Comparison of ENCODE assay signal across 8 cellular contexts in the genomic region with DNA sequence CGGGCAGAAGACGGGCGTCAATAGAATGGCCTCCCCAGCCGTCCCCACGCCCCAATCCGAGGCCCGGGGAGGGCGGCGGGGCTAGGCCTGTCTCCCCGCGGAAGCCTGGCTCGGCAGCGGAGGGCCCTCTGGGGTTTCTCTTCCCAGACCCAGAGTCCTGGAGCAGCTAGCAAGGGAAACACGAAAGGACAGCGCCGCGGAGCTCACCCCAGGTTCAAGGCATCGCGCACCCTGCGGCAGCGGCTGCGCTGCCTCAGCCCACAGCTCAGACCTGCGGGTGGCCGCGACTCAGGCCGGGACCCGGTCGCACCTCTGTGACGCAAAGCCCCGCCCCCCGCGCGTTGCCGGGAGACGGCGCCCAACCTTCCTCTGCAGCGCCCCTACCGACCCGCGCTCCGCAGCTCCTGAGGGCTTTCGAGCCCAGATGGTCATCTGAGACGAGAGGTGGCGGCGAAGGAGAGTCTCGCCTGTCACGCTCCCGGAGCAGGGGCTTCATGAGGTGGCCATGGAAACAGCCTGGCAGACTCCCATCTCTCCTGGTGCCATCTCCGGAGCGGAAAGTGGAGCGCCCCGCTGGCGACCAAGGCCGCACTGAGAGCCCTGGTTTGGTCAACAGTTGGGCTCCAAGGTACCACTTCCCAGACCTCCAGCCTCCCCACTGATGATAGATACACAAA. TPM values are rescaled to one million over a fixed set of nuclear protein-coding genes. Genes with fewer than 3 reads are reported as not detected.
DNase-seq lines count a peak whose midpoint lies in the region; ATAC-seq and TF ChIP-seq lines count a peak whose summit lies in the region.

A gene with protein sequence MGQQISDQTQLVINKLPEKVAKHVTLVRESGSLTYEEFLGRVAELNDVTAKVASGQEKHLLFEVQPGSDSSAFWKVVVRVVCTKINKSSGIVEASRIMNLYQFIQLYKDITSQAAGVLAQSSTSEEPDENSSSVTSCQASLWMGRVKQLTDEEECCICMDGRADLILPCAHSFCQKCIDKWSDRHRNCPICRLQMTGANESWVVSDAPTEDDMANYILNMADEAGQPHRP (minus strand): TSS at position 273 of the 677 bp plus-strand sequence. CDS start 7,029 bp downstream, outside the sequence.

- H3K27me3 Mint-ChIP-seq in Caco-2 (ENCODE audit: insufficient read depth, unreplicated experiment) (no peaks in the 10 kb centered on the region), mesothelial cell of epicardium (ENCODE audit: low read depth) (no peaks in the 10 kb centered on the region)

- H3K4me3 Mint-ChIP-seq in Caco-2 (ENCODE audit: unreplicated experiment) (peak within 1 kb of the TSS; percentile 73), mesothelial cell of epicardium (peak within 1 kb of the TSS; percentile 93)

- CTCF ChIA-PET in Caco-2 (lab: Charles Lee): interaction anchor here (0.6 to 1.8 kb wide), 30 partner anchors 8 to 246 kb away, joined by 3 to 8 read pairs (median 3); a partner anchor contains a TSS

- no peaks in the 10 kb centered on the region for H3K27me3 ChIP-seq in Caco-2 (replicated peaks; ENCODE audit: control insufficient read depth, insufficient read depth, low read length)

- POLR2A ChIA-PET in Caco-2 (lab: Charles Lee): interaction anchor here (0.6 to 1.2 kb wide), 8 partner anchors 13 to 268 kb away, joined by 3 to 7 read pairs (median 4); a partner anchor contains a TSS

- H3K36me3 Mint-ChIP-seq in Caco-2 (ENCODE audit: insufficient read depth, unreplicated experiment): peaks cover 12% of the 10 kb centered on the region
- no peaks in the 10 kb centered on the region for H3K36me3 Mint-ChIP-seq in mesothelial cell of epicardium

- peaks cover 7% of the 10 kb centered on the region for H3K4me1 Mint-ChIP-seq in Caco-2 (ENCODE audit: low read depth, unreplicated experiment)
- H3K4me1 Mint-ChIP-seq in mesothelial cell of epicardium: peaks cover 11% of the 10 kb centered on the region

- peak within 1 kb of the TSS; percentile 79 for H3K27ac Mint-ChIP-seq in Caco-2 (ENCODE audit: unreplicated experiment)
- H3K27ac Mint-ChIP-seq in mesothelial cell of epicardium: peak within 1 kb of the TSS; percentile 94

- DNase-seq in Caco-2: peak; percentile 95 to 99
- DNase-seq in HT1080 (ENCODE audit: low read depth): peak; percentile 91
- DNase-seq in NOMO-1 (lab: John Stamatoyannopoulos, UW; ENCODE audit: unreplicated experiment in 2 of 2): peak; percentile 84 to 95
- peak; percentile 85 for DNase-seq in activated CD8-positive, alpha-beta memory T cell treated with anti-CD3 and anti-CD28 coated beads, Interleukin-2, amount 50 U/mL, for 24 hours (ENCODE audit: extremely low read depth)
- DNase-seq in mesothelial cell of epicardium (ENCODE audit: low spot score in 2 of 2, unreplicated experiment in 2 of 2): peak; percentile 95 to 99
- DNase-seq in stimulated activated CD8-positive, alpha-beta memory T cell treated with anti-CD3 and anti-CD28 coated beads, Interleukin-2, amount 100 ng/mL, for 1 hour (ENCODE audit: low read depth in 2 of 2): peak; percentile 91 to 92

- H3K36me3 ChIP-seq in Caco-2 (ENCODE audit: control insufficient read depth, insufficient read depth, low read length): no peaks in the 10 kb centered on the region

- in situ Hi-C loops in endometrial microvascular endothelial cells (cut with HindIII; ENCODE audit: inconsistent ontology term, low pct_unique_long_range_greater_than_20kb, low sequenced_read_pairs): no loop called here

- H3K4me3 ChIP-seq in Caco-2 (ENCODE audit: low read depth, low read length): peak within 1 kb of the TSS; percentile 78

- peak; percentile 98 for ATAC-seq in GM21360 (IDR thresholded peaks at IDR 0.05; ENCODE audit: unreplicated experiment)

- TF ChIP-seq CTCF in Caco-2 (IDR thresholded peaks at IDR 0.05; ENCODE audit: insufficient read depth in 1 of 2, low read depth in 1 of 2, low read length in 1 of 2, severe bottlenecking in 1 of 2, unreplicated experiment in 1 of 2): peak; percentile 87 to 90
- TF ChIP-seq CTCF in mesothelial cell of epicardium (IDR thresholded peaks at IDR 0.05; ENCODE audit: unreplicated experiment): peak; percentile 67

- H3K9me3 Mint-ChIP-seq in Caco-2 (ENCODE audit: unreplicated experiment) (no peaks in the 10 kb centered on the region), mesothelial cell of epicardium (peaks cover 4% of the 10 kb centered on the region)

- H3K4me1 ChIP-seq in Caco-2: peaks cover 19% of the 10 kb centered on the region

- no TSS peak for BruUV-seq in Caco-2 (replicated peaks; lab: Mats Ljungman, UMichigan)

- intact Hi-C loops in Caco-2 (cut with micrococcal nuclease; ENCODE audit: unreplicated experiment): loop anchor here (1.0 to 5.0 kb wide), 3 partner anchors 51 to 194 kb away; no protein-coding TSS in a partner anchor

- no peaks in the 10 kb centered on the region for H3K9me3 ChIP-seq in Caco-2

RNA-seq across cellular contexts. Expression of the gene that starts here (rescaled TPM):
- total RNA-seq in Caco-2 (2022) (65.2 and 74.8 TPM in 2 replicates), endometrial microvascular endothelial cells (ENCODE audit: inconsistent ontology term) (29.1 TPM), mesothelial cell of epicardium (24.9 to 30.3 TPM (median 26.1 TPM) in 3 replicates)
- 8.6 and 11.0 TPM in 2 replicates for total RNA-seq in HT1080 (2014; rRNA removed; shearing (Covaris generic))
- 21.9 and 24.6 TPM in 2 replicates for polyA plus RNA-seq in HT1080 (2015; cell fraction: cytosol; rRNA removed)
- 10.1 and 10.8 TPM in 2 replicates for polyA plus RNA-seq in HT1080 (2015; cell fraction: nucleus; rRNA removed)

Comparison
In these comparisons a context has a peak if more than half of its experiments do, and no peak if none do; other contexts are left out.
1. Peak in every context shown above with its lines: DNase-seq, ATAC-seq and H3K4me3 ChIP-seq.